In genomic region chr2:238771639-238772038, GRCh38 we compare ENCODE assay signal across 25 cellular contexts.
"Had no signal": no experiment of that assay in that cellular context is flagged by ENCODE, and none has a peak within 500 bp of the region (broad histone marks: within the 10 kb centered on the region; RNA-seq: fewer than 3 reads in every experiment).

No MANE protein-coding gene starts in this region.

- ATAC-seq: body of pancreas; effector memory CD8-positive, alpha-beta T cell; psoas muscle; stimulated activated naive B cell treated with anti-CD40 and anti-IgM and Interleukin-4, amounts not matched to agents 10 μg/mL and 1 μg/mL and 100 μg/mL, for 72 hours; T-cell had no signal

- H3K4me3 Mint-ChIP-seq: activated naive CD8-positive, alpha-beta T cell; effector memory CD8-positive, alpha-beta T cell; naive B cell; stimulated activated naive B cell treated with anti-CD40 and anti-IgM and Interleukin-4, amounts not matched to agents 10 μg/mL and 1 μg/mL and 100 μg/mL, for 72 hours; T-cell; T-helper 2 cell treated with Interferon-gamma antibody and Interleukin-4, amounts not matched to agents 5 μg/mL and 100 μg/mL, for 36 hours had no signal

- H3K9me3 Mint-ChIP-seq: effector memory CD8-positive, alpha-beta T cell; T-cell; T-helper 2 cell treated with Interferon-gamma antibody and Interleukin-4, amounts not matched to agents 5 μg/mL and 100 μg/mL, for 36 hours had no signal

- H2AFZ ChIP-seq: hepatocyte, parathyroid adenoma had no signal

- H3K27me3 ChIP-seq: body of pancreas, cardiac muscle cell, right atrium auricular region, testis had no signal

- H3K4me1 Mint-ChIP-seq: T-cell had no signal

- H3K36me3 Mint-ChIP-seq: activated naive CD8-positive, alpha-beta T cell; T-cell had no signal

- H3K4me3 ChIP-seq: body of pancreas, cardiac muscle cell, coronary artery, hepatocyte, left ventricle myocardium inferior, lung, psoas muscle, right atrium auricular region, testis, transverse colon had no signal

- H3K9ac ChIP-seq: parathyroid adenoma had no signal

- DNase-seq: activated CD4-positive, alpha-beta T cell treated with anti-CD3 and anti-CD28 coated beads for 4 hours; activated CD4-positive, alpha-beta T cell treated with anti-CD3 and anti-CD28 coated beads, Interleukin-2, amount 50 U/mL, for 4 hours; activated effector memory CD4-positive, alpha-beta T cell treated with Interleukin-2 at 50 U/mL for 16 hours; activated naive CD4-positive, alpha-beta T cell treated with Interleukin-2 at 50 U/mL for 16 hours; activated T-cell treated with anti-CD3 and anti-CD28 coated beads for 4 hours; body of pancreas; effector memory CD8-positive, alpha-beta T cell; islet precursor cell; left ventricle myocardium inferior; naive B cell; psoas muscle; stimulated activated CD4-positive, alpha-beta T cell treated with anti-CD3 and anti-CD28 coated beads, Interleukin-15, amount 100 ng/mL, for 24 hours; stimulated activated CD4-positive, alpha-beta T cell treated with anti-CD3 and anti-CD28 coated beads, Interleukin-2, amount 100 ng/mL, for 24 hours; stimulated activated naive B cell treated with anti-CD40 and anti-IgM and Interleukin-4, amounts not matched to agents 10 μg/mL and 1 μg/mL and 100 μg/mL, for 72 hours; T-cell; testis; transverse colon had no signal

- H3K79me2 ChIP-seq: hepatocyte, parathyroid adenoma had no signal

- H3K9me3 ChIP-seq: body of pancreas, psoas muscle, right atrium auricular region, testis, transverse colon had no signal

- H3K27ac Mint-ChIP-seq: activated naive CD8-positive, alpha-beta T cell; effector memory CD8-positive, alpha-beta T cell; naive B cell; T-helper 2 cell treated with Interferon-gamma antibody and Interleukin-4, amounts not matched to agents 5 μg/mL and 100 μg/mL, for 36 hours had no signal

- H3K36me3 ChIP-seq: cardiac muscle cell, left ventricle myocardium inferior, right atrium auricular region, transverse colon had no signal

- H3K4me1 ChIP-seq: body of pancreas, left ventricle myocardium inferior, parathyroid adenoma, psoas muscle, right atrium auricular region, testis had no signal

- H3K4me2 ChIP-seq: hepatocyte had no signal

- H3K27ac ChIP-seq: body of pancreas, cardiac muscle cell, coronary artery, hepatocyte, left ventricle myocardium inferior, parathyroid adenoma, psoas muscle, right atrium auricular region, testis, transverse colon had no signal
